17 cellular contexts compared by ENCODE assay signal in the genomic region with DNA sequence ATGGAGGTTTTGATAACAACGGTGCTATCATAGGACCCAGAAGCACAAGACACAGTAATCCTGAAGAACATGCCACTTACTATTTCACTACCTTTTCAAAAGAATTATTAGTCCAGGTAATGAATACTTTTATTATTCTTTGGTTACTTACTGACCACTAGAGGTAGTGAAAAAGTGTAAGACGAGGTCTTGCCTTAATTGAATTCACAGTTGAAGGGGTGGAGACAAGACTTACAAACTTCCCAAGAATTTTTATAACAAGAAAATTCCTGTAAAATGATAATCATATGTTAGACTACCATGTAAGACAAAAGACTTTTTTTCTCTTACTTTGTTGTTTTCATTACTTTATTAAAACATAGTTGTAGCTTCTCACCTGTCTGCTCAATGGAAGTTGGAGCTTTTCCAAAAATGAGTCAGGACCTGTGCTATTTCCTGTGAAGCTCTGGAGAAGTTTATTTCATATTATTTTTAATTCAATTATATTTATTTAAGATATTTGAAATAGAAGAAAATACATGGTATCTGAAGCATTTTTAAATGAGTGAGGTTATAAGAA. TPM values are rescaled to one million over a fixed set of nuclear protein-coding genes. Genes with fewer than 3 reads are reported as not detected.
DNase-seq lines count a peak whose midpoint lies in the region; ATAC-seq and TF ChIP-seq lines count a peak whose summit lies in the region.
"Had no signal": no experiment of that assay in that cellular context is flagged by ENCODE, and none has a peak within 500 bp of the region (broad histone marks: within the 10 kb centered on the region; RNA-seq: fewer than 3 reads in every experiment).

No MANE protein-coding gene starts in this region.

- no peaks in the 10 kb centered on the region for H3K79me2 ChIP-seq in SK-N-SH (ENCODE audit: insufficient read depth)

- TF ChIP-seq EP300 in Ishikawa (IDR thresholded peaks at IDR 0.05; ENCODE audit: borderline replicate concordance) = no peak
- no peak for TF ChIP-seq EP300 in SK-N-SH (IDR thresholded peaks at IDR 0.05; ENCODE audit: borderline replicate concordance in 1 of 2, low read depth in 1 of 2, low read length in 1 of 2)

- TF ChIP-seq CTCF in SK-N-SH (IDR thresholded peaks at IDR 0.05) = no peak

- H2AFZ ChIP-seq in SK-N-SH (ENCODE audit: low read depth) = no peak overlapping the region

- CTCF ChIA-PET in SK-N-SH (lab: Yijun Ruan, JAX) = interaction anchor here (1.4 to 2.6 kb wide), 2 partner anchors 53 to 393 kb away, joined by 4 to 21 read pairs; a partner anchor contains a TSS

- peaks cover 4% of the 10 kb centered on the region for H3F3A ChIP-seq in SK-N-SH (replicated peaks; ENCODE audit: insufficient read depth)

- no peaks in the 10 kb centered on the region for H3K9me3 ChIP-seq in SK-N-SH

- H3K27ac ChIP-seq in SK-N-SH (ENCODE audit: low read depth in 2 of 2, low read length in 1 of 2) (no peak overlapping the region), epithelial cell of prostate (peak overlapping the region; percentile 31)

- no peak overlapping the region for H3K9ac ChIP-seq in SK-N-SH

- 88% methylated on average over 2 of the region's 2 CpGs for WGBS in SK-N-SH (ENCODE audit: low lambda C conversion rate)

- ATAC-seq in HG02610 (IDR thresholded peaks at IDR 0.05; ENCODE audit: unreplicated experiment) = no peak

- no peaks in the 10 kb centered on the region; a peak in 1 of 4 replicates for H3K4me1 ChIP-seq in SK-N-SH (ENCODE audit: control insufficient read depth in 1 of 2, insufficient read depth in 2 of 2, low read depth in 1 of 2, low read length in 1 of 2)

- no peak overlapping the region for H3K4me3 ChIP-seq in SK-N-SH (ENCODE audit: low read depth in 2 of 2, low read length in 1 of 2)

- no peak overlapping the region for H3K4me2 ChIP-seq in SK-N-SH

- POLR2A ChIA-PET in SK-N-SH (lab: Yijun Ruan, JAX) = no interaction called here

- H3K27me3 ChIP-seq in SK-N-SH (ENCODE audit: insufficient read depth) = no peaks in the 10 kb centered on the region

- DNase-seq in SK-N-SH (no peak), epithelial cell of prostate (ENCODE audit: low read depth, low spot score) (no peak), lung microvascular endothelial cell (ENCODE audit: low read depth in 2 of 2) (peak; percentile 51), retina (no peak), NCI-H1436 (lab: John Stamatoyannopoulos, UW) (no peak), activated gamma-delta T cell (lab: John Stamatoyannopoulos, UW) (no peak)
- DNase-seq: CD4-positive, alpha-beta memory T cell; DMS79 treated with DMSO at 0.1 percent for 48 hours; GF-D8; H7; IMR-90; NCI-H2107; NCI-H345; NCI-H69; Right ventricle myocardium superior had no signal

- H3K9me2 ChIP-seq in SK-N-SH = no peaks in the 10 kb centered on the region

- no peak for TF ChIP-seq RAD21 in Ishikawa (IDR thresholded peaks at IDR 0.05; ENCODE audit: low read depth)
- no peak for TF ChIP-seq RAD21 in SK-N-SH (IDR thresholded peaks at IDR 0.05; ENCODE audit: low read length)

- no peaks in the 10 kb centered on the region for H4K20me1 ChIP-seq in SK-N-SH (ENCODE audit: insufficient read depth)

- peaks cover 25 to 36% of the 10 kb centered on the region in 2 experiments for H3K36me3 ChIP-seq in SK-N-SH (replicated peaks in 1 of 2; ENCODE audit: control insufficient read depth in 1 of 2, insufficient read depth in 2 of 2, low read length in 1 of 2)

TF ChIP-seq in Ishikawa, 13 proteins besides CTCF, POLR2A, EP300 and RAD21:
- 0 out of 2 replicates have a peak, but pooled peaks have one; percentile 13 for TF ChIP-seq NFIC (IDR thresholded peaks at IDR 0.05)
- no peak for TF ChIP-seq EGR1 (IDR thresholded peaks at IDR 0.05)

TF ChIP-seq in SK-N-SH, 30 proteins besides CTCF, POLR2A, EP300 and RAD21:
- TF ChIP-seq TAF1 (IDR thresholded peaks at IDR 0.05; ENCODE audit: borderline replicate concordance, low read depth, low read length) (no peak), NFIC (IDR thresholded peaks at IDR 0.05; ENCODE audit: borderline replicate concordance) (0 out of 2 replicates have a peak, but pooled peaks have one; percentile 42)

RNA-seq across cellular contexts. Expression of a gene that starts 52.4 kb away (rescaled TPM):
- polyA plus RNA-seq in SK-N-SH (2012; rRNA removed) = 3.4 and 4.0 TPM in 2 replicates
- 2.8 and 3.0 TPM in 2 replicates for polyA plus RNA-seq in SK-N-SH (2012; cell fraction: cytosol; rRNA removed)
- 6.0 and 13.1 TPM in 2 replicates for polyA plus RNA-seq in SK-N-SH (2012; cell fraction: nucleus; rRNA removed)
- 14.8 and 15.3 TPM in 2 replicates for total RNA-seq in lung microvascular endothelial cell

RNA-seq across cellular contexts. Expression of a gene that starts 54.2 kb away (rescaled TPM):
- 3.4 and 3.8 TPM in 2 replicates for polyA plus RNA-seq in SK-N-SH (2012; rRNA removed)
- polyA plus RNA-seq in SK-N-SH (2012; cell fraction: cytosol; rRNA removed) = 4.0 and 4.9 TPM in 2 replicates
- 3.3 and 4.8 TPM in 2 replicates for polyA plus RNA-seq in SK-N-SH (2012; cell fraction: nucleus; rRNA removed)
- 1.8 and 2.6 TPM in 2 replicates for total RNA-seq in lung microvascular endothelial cell

Comparison
In these comparisons a context has a peak if more than half of its experiments do, and no peak if none do; other contexts are left out.
1. DNase-seq: peak in lung microvascular endothelial cell (2 of 2); none in SK-N-SH (single experiment), epithelial cell of prostate (single experiment), retina (single experiment), NCI-H1436 (single experiment) and activated gamma-delta T cell (single experiment).